Comparison of ENCODE assay signal across 8 cellular contexts in genomic region chr11:62727833-62728721, GRCh38. TPM values are rescaled to one million over a fixed set of nuclear protein-coding genes. Genes with fewer than 3 reads are reported as not detected.
DNase-seq lines count a peak whose midpoint lies in the region; ATAC-seq and TF ChIP-seq lines count a peak whose summit lies in the region.

Gene TTC9C (plus strand): TSS chr11:62728486. CDS start chr11:62728849, 363 bp downstream.

- no peaks in the 10 kb centered on the region for H3K27me3 Mint-ChIP-seq in activated T-helper 1 cell treated with anti-CD3 and anti-CD28 coated beads, Interleukin-12 subunit alpha, Interleukin-12 subunit beta, Interleukin-2, Interleukin-4 antibody, amounts not matched to agents 30 ng/mL and 10 ng/mL and 1 ng/mL, durations not matched to agents 14 hours and 24 hours and 36 hours (ENCODE audit: insufficient read depth)
- H3K27me3 Mint-ChIP-seq in naive B cell, result no peaks in the 10 kb centered on the region
- H3K27me3 Mint-ChIP-seq in stimulated activated memory B cell treated with anti-CD40 and anti-IgM and Interleukin-4, amounts not matched to agents 10 μg/mL and 1 μg/mL and 100 μg/mL, for 72 hours, result no peaks in the 10 kb centered on the region

- no peak for TF ChIP-seq CTCF in DND-41 (IDR thresholded peaks at IDR 0.05; ENCODE audit: borderline replicate concordance, extremely low read depth, low read length, poor library complexity, severe bottlenecking)

- no peaks in the 10 kb centered on the region for H3K9me3 Mint-ChIP-seq in activated T-helper 1 cell treated with anti-CD3 and anti-CD28 coated beads, Interleukin-12 subunit alpha, Interleukin-12 subunit beta, Interleukin-2, Interleukin-4 antibody, amounts not matched to agents 30 ng/mL and 10 ng/mL and 1 ng/mL, durations not matched to agents 14 hours and 24 hours and 36 hours
- H3K9me3 Mint-ChIP-seq in naive B cell, result no peaks in the 10 kb centered on the region
- no peaks in the 10 kb centered on the region for H3K9me3 Mint-ChIP-seq in stimulated activated memory B cell treated with anti-CD40 and anti-IgM and Interleukin-4, amounts not matched to agents 10 μg/mL and 1 μg/mL and 100 μg/mL, for 72 hours

- H3K36me3 Mint-ChIP-seq in activated T-helper 1 cell treated with anti-CD3 and anti-CD28 coated beads, Interleukin-12 subunit alpha, Interleukin-12 subunit beta, Interleukin-2, Interleukin-4 antibody, amounts not matched to agents 30 ng/mL and 10 ng/mL and 1 ng/mL, durations not matched to agents 14 hours and 24 hours and 36 hours (ENCODE audit: low read depth), result peaks cover 38% of the 10 kb centered on the region
- peaks cover 0 to 12% of the 10 kb centered on the region in 2 donors for H3K36me3 Mint-ChIP-seq in naive B cell
- peaks cover 37% of the 10 kb centered on the region for H3K36me3 Mint-ChIP-seq in stimulated activated memory B cell treated with anti-CD40 and anti-IgM and Interleukin-4, amounts not matched to agents 10 μg/mL and 1 μg/mL and 100 μg/mL, for 72 hours

- H3K9me3 ChIP-seq in DND-41 (ENCODE audit: insufficient read depth, low read length, severe bottlenecking), result no peaks in the 10 kb centered on the region
- no peaks in the 10 kb centered on the region for H3K9me3 ChIP-seq in GM23248 (ENCODE audit: low read depth)

- peak within 1 kb of the TSS; percentile 74 to 93 for H3K4me3 ChIP-seq in DND-41 (ENCODE audit: low read depth in 1 of 2, low read length in 2 of 2)
- peak within 1 kb of the TSS; percentile 88 for H3K4me3 ChIP-seq in GM23248

- H3K27me3 ChIP-seq in DND-41 (ENCODE audit: insufficient read depth, low read length, poor library complexity) (no peaks in the 10 kb centered on the region), GM23248 (replicated peaks; ENCODE audit: insufficient read depth) (no peaks in the 10 kb centered on the region)

- peak within 1 kb of the TSS; percentile 91 for H3K4me3 Mint-ChIP-seq in activated T-helper 1 cell treated with anti-CD3 and anti-CD28 coated beads, Interleukin-12 subunit alpha, Interleukin-12 subunit beta, Interleukin-2, Interleukin-4 antibody, amounts not matched to agents 30 ng/mL and 10 ng/mL and 1 ng/mL, durations not matched to agents 14 hours and 24 hours and 36 hours
- peak within 1 kb of the TSS; percentile 90 to 100 (median 98) for H3K4me3 Mint-ChIP-seq in naive B cell
- peak within 1 kb of the TSS; percentile 92 for H3K4me3 Mint-ChIP-seq in stimulated activated memory B cell treated with anti-CD40 and anti-IgM and Interleukin-4, amounts not matched to agents 10 μg/mL and 1 μg/mL and 100 μg/mL, for 72 hours

- peak within 1 kb of the TSS; percentile 100 for H3K27ac ChIP-seq in DND-41 (ENCODE audit: low read length)
- H3K27ac ChIP-seq in GM23248, result peak within 1 kb of the TSS; percentile 95

- peaks cover 39% of the 10 kb centered on the region for H3K4me1 Mint-ChIP-seq in activated T-helper 1 cell treated with anti-CD3 and anti-CD28 coated beads, Interleukin-12 subunit alpha, Interleukin-12 subunit beta, Interleukin-2, Interleukin-4 antibody, amounts not matched to agents 30 ng/mL and 10 ng/mL and 1 ng/mL, durations not matched to agents 14 hours and 24 hours and 36 hours (ENCODE audit: low read depth)
- peaks cover 29 to 54% (median 46%) of the 10 kb centered on the region in 3 donors for H3K4me1 Mint-ChIP-seq in naive B cell
- peaks cover 45% of the 10 kb centered on the region for H3K4me1 Mint-ChIP-seq in stimulated activated memory B cell treated with anti-CD40 and anti-IgM and Interleukin-4, amounts not matched to agents 10 μg/mL and 1 μg/mL and 100 μg/mL, for 72 hours

- H3K79me2 ChIP-seq in DND-41 (ENCODE audit: insufficient read depth, low read length), result peaks cover 88% of the 10 kb centered on the region
- H3K79me2 ChIP-seq in GM23248 (ENCODE audit: insufficient read depth), result peaks cover 83% of the 10 kb centered on the region

- DNase-seq in DND-41 (peak; percentile 94), GM23248 (peak; percentile 99), Kasumi-1 (lab: John Stamatoyannopoulos, UW) (peak; percentile 96 to 98), RPMI7951 (ENCODE audit: low read depth) (peak; percentile 98), fibroblast of gingiva (ENCODE audit: low read depth) (peak; percentile 95), naive B cell (peak; percentile 91)
- DNase-seq in activated T-helper 1 cell treated with anti-CD3 and anti-CD28 coated beads, Interleukin-12 subunit alpha, Interleukin-12 subunit beta, Interleukin-2, Interleukin-4 antibody, amounts not matched to agents 30 ng/mL and 10 ng/mL and 1 ng/mL, durations not matched to agents 14 hours and 24 hours and 36 hours (ENCODE audit: low spot score), result peak; percentile 86

- 0 to 1% methylated on average over 40 of the region's 40 CpGs for WGBS in GM23248 (ENCODE audit: low coverage in 1 of 2, low lambda C conversion rate in 2 of 2, missing lambda C conversion rate in 2 of 2), 2 experiments

- in situ Hi-C loops in GM23248 (cut with MboI), result no loop called here

- ATAC-seq in DND-41 (ENCODE audit: insufficient read depth, low read depth), result peak; percentile 60
- ATAC-seq in naive B cell (ENCODE audit: low read depth in 2 of 2), result peak; percentile 57 to 59
- peak; percentile 83 for ATAC-seq in stimulated activated memory B cell treated with anti-CD40 and anti-IgM and Interleukin-4, amounts not matched to agents 10 μg/mL and 1 μg/mL and 100 μg/mL, for 72 hours

- peaks cover 52% of the 10 kb centered on the region for H3K36me3 ChIP-seq in DND-41 (ENCODE audit: insufficient read depth, low read length)
- peaks cover 10% of the 10 kb centered on the region for H3K36me3 ChIP-seq in GM23248 (ENCODE audit: low read depth)

- H4K20me1 ChIP-seq in DND-41 (ENCODE audit: insufficient read depth, low read length) (peaks cover 34% of the 10 kb centered on the region), GM23248 (ENCODE audit: insufficient read depth) (peaks cover 13% of the 10 kb centered on the region; the same call in 1 of the 2 replicates)

- peak within 1 kb of the TSS; percentile 99 for H3K27ac Mint-ChIP-seq in activated T-helper 1 cell treated with anti-CD3 and anti-CD28 coated beads, Interleukin-12 subunit alpha, Interleukin-12 subunit beta, Interleukin-2, Interleukin-4 antibody, amounts not matched to agents 30 ng/mL and 10 ng/mL and 1 ng/mL, durations not matched to agents 14 hours and 24 hours and 36 hours
- H3K27ac Mint-ChIP-seq in naive B cell, result peak within 1 kb of the TSS; percentile 95 to 99 (median 98)
- peak within 1 kb of the TSS; percentile 95 for H3K27ac Mint-ChIP-seq in stimulated activated memory B cell treated with anti-CD40 and anti-IgM and Interleukin-4, amounts not matched to agents 10 μg/mL and 1 μg/mL and 100 μg/mL, for 72 hours

- peaks cover 49% of the 10 kb centered on the region for H3K4me1 ChIP-seq in DND-41 (ENCODE audit: insufficient read depth, low read length)
- H3K4me1 ChIP-seq in GM23248 (ENCODE audit: insufficient read depth), result peaks cover 21% of the 10 kb centered on the region

- H3K4me2 ChIP-seq in DND-41 (ENCODE audit: insufficient read depth, low read length), result peak within 1 kb of the TSS; percentile 90
- H3K4me2 ChIP-seq in GM23248 (ENCODE audit: unreplicated experiment), result peak within 1 kb of the TSS; percentile 93

- peak within 1 kb of the TSS; percentile 94 for H3K9ac ChIP-seq in DND-41 (ENCODE audit: low read depth, low read length)
- H3K9ac ChIP-seq in GM23248, result peak within 1 kb of the TSS; percentile 92

- intact Hi-C loops in activated T-helper 1 cell treated with anti-CD3 and anti-CD28 coated beads, Interleukin-12 subunit alpha, Interleukin-12 subunit beta, Interleukin-2, Interleukin-4 antibody, amounts not matched to agents 30 ng/mL and 10 ng/mL and 1 ng/mL, durations not matched to agents 14 hours and 24 hours and 36 hours (cut with micrococcal nuclease), result loop anchor here (1.0 to 2.0 kb wide), 16 partner anchors 19 to 153 kb away; partner anchors contain the start of genes C11orf98, CSKMT, GANAB and MTA2

- H2AFZ ChIP-seq in DND-41 (ENCODE audit: low read depth, low read length) (peak within 1 kb of the TSS; percentile 89), GM23248 (peak within 1 kb of the TSS; percentile 97)

- H3K9me2 ChIP-seq in GM23248 (ENCODE audit: insufficient read depth), result no peaks in the 10 kb centered on the region

- H3F3A ChIP-seq in GM23248 (ENCODE audit: insufficient read depth), result peaks cover 45% of the 10 kb centered on the region

RNA-seq across cellular contexts. Expression of gene TTC9C, which starts in this region (rescaled TPM):
- 28.9 and 54.6 TPM in 2 replicates for total RNA-seq in GM23248 (2014; rRNA removed; shearing (Covaris generic))
- polyA plus RNA-seq in GM23248 (2016; fragmentation: Nextera tagmentation; extraction: Ambion mirVana) (40.1 and 46.6 TPM in 2 replicates), naive B cell (ENCODE audit: low read depth in 6 of 6) (10 to 100 TPM; 12.1 to 45.9 (median 21.6) TPM)
- total RNA-seq in RPMI7951 (2014; rRNA removed; shearing (Covaris generic)), result 56.6 and 68.4 TPM in 2 replicates
- total RNA-seq in activated T-helper 1 cell treated with anti-CD3 and anti-CD28 coated beads, Interleukin-12 subunit alpha, Interleukin-12 subunit beta, Interleukin-2, Interleukin-4 antibody, amounts not matched to agents 30 ng/mL and 10 ng/mL and 1 ng/mL, durations not matched to agents 14 hours and 24 hours and 36 hours, result 36.4 and 38.0 TPM in 2 replicates

Comparison
In these comparisons a context has a peak if more than half of its experiments do, and no peak if none do; other contexts are left out.
1. Peak in every context shown above with its lines: DNase-seq, ATAC-seq, H3K4me3 ChIP-seq and H3K27ac ChIP-seq.